ENCODE assay signal across 3 cellular contexts in genomic region chr10:89604200-89604599, GRCh38.
"Had no signal": no experiment of that assay in that cellular context is flagged by ENCODE, and none has a peak within 500 bp of the region (broad histone marks: within the 10 kb centered on the region; RNA-seq: fewer than 3 reads in every experiment).

No MANE protein-coding gene starts in this region.

- DNase-seq: GDM1, GF-D8 had no signal

- ATAC-seq: GM12878 had no signal

- H3K4me3 ChIP-seq: GM12878 had no signal
